In the genomic region with DNA sequence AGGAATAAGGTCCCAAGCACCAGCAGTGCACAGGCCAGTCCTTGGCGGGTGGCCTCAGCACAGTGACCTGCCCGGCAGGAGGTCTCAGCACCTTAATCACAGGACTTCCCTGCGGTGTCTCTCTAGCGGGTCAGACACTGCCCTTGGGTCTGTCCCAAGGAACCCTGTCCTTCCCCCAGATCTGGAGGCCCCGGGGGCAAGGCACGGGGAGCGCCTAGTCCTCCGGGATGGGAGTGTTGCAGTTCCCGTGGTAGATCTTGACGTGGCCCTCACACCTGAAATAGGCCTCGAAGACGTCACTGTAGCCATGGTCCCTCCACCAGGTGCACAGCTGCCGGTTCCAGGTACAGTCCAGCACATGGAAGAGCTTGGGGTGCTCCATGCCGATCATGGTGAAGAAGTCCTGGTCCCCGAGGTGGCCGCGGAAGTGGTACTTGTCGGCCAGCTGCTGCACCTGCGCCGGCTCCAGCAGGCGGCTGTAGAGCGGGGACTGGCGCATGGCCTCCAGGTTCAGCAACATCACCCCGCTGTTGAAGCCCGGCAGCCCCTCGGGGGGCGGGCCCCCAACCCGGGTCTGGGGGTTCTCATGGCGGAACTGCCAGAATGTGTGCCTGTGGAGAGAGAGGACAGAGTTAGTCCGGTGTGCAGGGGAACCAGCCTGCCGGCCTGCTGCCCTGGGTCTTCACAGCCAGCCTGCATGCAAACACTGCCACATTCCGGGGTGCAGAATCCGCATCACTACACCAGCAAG, we compare ENCODE assay signal across 16 cellular contexts.
DNase-seq lines count a peak whose midpoint lies in the region; ATAC-seq and TF ChIP-seq lines count a peak whose summit lies in the region.
"Had no signal": no experiment of that assay in that cellular context is flagged by ENCODE, and none has a peak within 500 bp of the region (broad histone marks: within the 10 kb centered on the region; RNA-seq: fewer than 3 reads in every experiment).

No MANE protein-coding gene starts in this region.

- no peaks in the 10 kb centered on the region for H3K36me3 Mint-ChIP-seq in activated naive CD4-positive, alpha-beta T cell treated with anti-CD3 and anti-CD28 coated beads for 36 hours (ENCODE audit: low read depth)

- H3K27me3 ChIP-seq in RWPE2 (ENCODE audit: insufficient read depth, poor library complexity, severe bottlenecking) (no peaks in the 10 kb centered on the region), suprapubic skin (no peaks in the 10 kb centered on the region), adrenal gland (no peaks in the 10 kb centered on the region)

- no peak overlapping the region for H3K27ac ChIP-seq in RWPE2 (ENCODE audit: poor library complexity, severe bottlenecking)
- H3K27ac ChIP-seq in suprapubic skin: no peak overlapping the region
- H3K27ac ChIP-seq in adrenal gland: no peak overlapping the region

- TF ChIP-seq POLR2A in suprapubic skin (IDR thresholded peaks at IDR 0.05) (no peak), adrenal gland (IDR thresholded peaks at IDR 0.05) (no peak)

- no peaks in the 10 kb centered on the region for H3K36me3 ChIP-seq in RWPE2 (ENCODE audit: low read depth)
- H3K36me3 ChIP-seq in suprapubic skin: peaks cover 7% of the 10 kb centered on the region
- peaks cover 0 to 8% of the 10 kb centered on the region in 2 donors for H3K36me3 ChIP-seq in adrenal gland (replicated peaks in 1 of 2)
- H3K36me3 ChIP-seq: HAP-1 had no signal

- H3K4me3 ChIP-seq in RWPE2 (ENCODE audit: severe bottlenecking): no peak overlapping the region
- no peak overlapping the region for H3K4me3 ChIP-seq in suprapubic skin
- H3K4me3 ChIP-seq in adrenal gland: no peak overlapping the region
- H3K4me3 ChIP-seq: HAP-1 had no signal

- ATAC-seq in RWPE2 (ENCODE audit: low read depth) (no peak), left colon (no peak)

- H3K9me3 Mint-ChIP-seq in activated naive CD4-positive, alpha-beta T cell treated with anti-CD3 and anti-CD28 coated beads for 36 hours: no peaks in the 10 kb centered on the region
- H3K9me3 Mint-ChIP-seq: IgD-negative memory B cell had no signal

- DNase-seq in activated naive CD4-positive, alpha-beta T cell treated with anti-CD3 and anti-CD28 coated beads for 36 hours: peak; percentile 1
- no peak for DNase-seq in activated naive CD4-positive, alpha-beta T cell treated with anti-CD3 and anti-CD28 coated beads, Interleukin-2, amount 50 U/mL, for 16 hours
- DNase-seq in RWPE2 (ENCODE audit: low spot score) (peak; percentile 43), left colon (peak; percentile 3 to 16), suprapubic skin (ENCODE audit: low spot score in 2 of 2) (peak; percentile 55 to 65), adrenal gland (no peak), HPDE6-E6E7 (ENCODE audit: extremely low spot score) (no peak), NCI-H1417 (lab: John Stamatoyannopoulos, UW) (no peak)
- DNase-seq: AML-193; Calu3; CD4-positive, CD25-positive, alpha-beta regulatory T cell; NCI-H1417 treated with DMSO at 0.1 percent for 48 hours; NCI-H2029 treated with DMSO at 0.1 percent for 48 hours; NCI-H510A treated with DMSO at 0.1 percent for 48 hours had no signal

- CTCF ChIA-PET in activated naive CD4-positive, alpha-beta T cell treated with anti-CD3 and anti-CD28 coated beads for 36 hours (lab: Charles Lee): no interaction called here

- TF ChIP-seq CTCF in RWPE2 (IDR thresholded peaks at IDR 0.05; ENCODE audit: poor library complexity, severe bottlenecking) (no peak), suprapubic skin (IDR thresholded peaks at IDR 0.05) (no peak), adrenal gland (IDR thresholded peaks at IDR 0.05) (no peak)

- H3K4me3 Mint-ChIP-seq in activated naive CD4-positive, alpha-beta T cell treated with anti-CD3 and anti-CD28 coated beads for 36 hours: no peak overlapping the region
- H3K4me3 Mint-ChIP-seq: CD4-positive, CD25-positive, alpha-beta regulatory T cell; IgD-negative memory B cell had no signal

- no peak overlapping the region for H3K27ac Mint-ChIP-seq in activated naive CD4-positive, alpha-beta T cell treated with anti-CD3 and anti-CD28 coated beads for 36 hours
- H3K27ac Mint-ChIP-seq: CD4-positive, CD25-positive, alpha-beta regulatory T cell; IgD-negative memory B cell had no signal

- intact Hi-C loops in activated naive CD4-positive, alpha-beta T cell treated with anti-CD3 and anti-CD28 coated beads for 36 hours (cut with micrococcal nuclease): no loop called here
- intact Hi-C loops in left colon (cut with DNase I, micrococcal nuclease): no loop called here
- intact Hi-C loops in adrenal gland (cut with DNase I): no loop called here

- WGBS in suprapubic skin: 91% methylated on average over 11 of the region's 33 CpGs
- WGBS in adrenal gland, 4 donors: 96 to 98% (median 97%) methylated on average over 3 to 33 of the region's 33 CpGs

- no peak for TF ChIP-seq EP300 in suprapubic skin (IDR thresholded peaks at IDR 0.05)

- no peaks in the 10 kb centered on the region for H3K27me3 Mint-ChIP-seq in activated naive CD4-positive, alpha-beta T cell treated with anti-CD3 and anti-CD28 coated beads for 36 hours (ENCODE audit: low read depth)
- H3K27me3 Mint-ChIP-seq: CD4-positive, CD25-positive, alpha-beta regulatory T cell; IgD-negative memory B cell had no signal

- H3K4me1 ChIP-seq in RWPE2 (ENCODE audit: insufficient read depth, poor library complexity, severe bottlenecking): peaks cover 2% of the 10 kb centered on the region
- H3K4me1 ChIP-seq in suprapubic skin: no peaks in the 10 kb centered on the region
- no peaks in the 10 kb centered on the region for H3K4me1 ChIP-seq in adrenal gland (replicated peaks in 1 of 2)
- H3K4me1 ChIP-seq: HAP-1 had no signal

- H3K4me1 Mint-ChIP-seq in activated naive CD4-positive, alpha-beta T cell treated with anti-CD3 and anti-CD28 coated beads for 36 hours (ENCODE audit: low read depth): no peaks in the 10 kb centered on the region
- H3K4me1 Mint-ChIP-seq: CD4-positive, CD25-positive, alpha-beta regulatory T cell had no signal

- H3K9me3 ChIP-seq in RWPE2 (ENCODE audit: severe bottlenecking) (peaks cover 2% of the 10 kb centered on the region), suprapubic skin (no peaks in the 10 kb centered on the region), adrenal gland (replicated peaks in 1 of 3) (no peaks in the 10 kb centered on the region)
- H3K9me3 ChIP-seq: HAP-1 had no signal

Comparison
In these comparisons a context has a peak if more than half of its experiments do, and no peak if none do; other contexts are left out.
1. DNase-seq: peak in activated naive CD4-positive, alpha-beta T cell treated with anti-CD3 and anti-CD28 coated beads for 36 hours (single experiment), RWPE2 (single experiment), left colon (2 of 2) and suprapubic skin (2 of 2); none in activated naive CD4-positive, alpha-beta T cell treated with anti-CD3 and anti-CD28 coated beads, Interleukin-2, amount 50 U/mL, for 16 hours (single experiment), adrenal gland (0 of 7), HPDE6-E6E7 (single experiment) and NCI-H1417 (0 of 3).